Comparison of ENCODE assay signal across 28 cellular contexts in genomic region chr9:135163023-135163780, GRCh38.
"Had no signal": no experiment of that assay in that cellular context is flagged by ENCODE, and none has a peak within 500 bp of the region (broad histone marks: within the 10 kb centered on the region; RNA-seq: fewer than 3 reads in every experiment).

No MANE protein-coding gene starts in this region.

- ATAC-seq: natural killer cell; pancreas; right cardiac atrium; sciatic nerve; stimulated activated naive B cell treated with anti-CD40 and anti-IgM and Interleukin-4, amounts not matched to agents 10 μg/mL and 1 μg/mL and 100 μg/mL, for 72 hours; stimulated activated naive CD8-positive, alpha-beta T cell treated with anti-CD3 and anti-CD28 coated beads, Interleukin-15, Interleukin-2, amounts not matched to agents 100 U/mL and 50 U/mL, for 24 hours had no signal

- H3K9me3 ChIP-seq: left ventricle myocardium inferior, pancreas, prostate gland, stomach, testis, thyroid gland, transverse colon, upper lobe of left lung, vagina had no signal

- H3K4me1 ChIP-seq: left ventricle myocardium inferior, pancreas, prostate gland, stomach, thyroid gland, transverse colon, upper lobe of left lung, vagina had no signal

- H3K36me3 ChIP-seq: left ventricle myocardium inferior, neural progenitor cell, pancreas, prostate gland, stomach, thyroid gland, transverse colon, upper lobe of left lung, vagina had no signal

- FAIRE-seq: islet of Langerhans, pancreas had no signal

- DNase-seq: hypothalamus; immature natural killer cell; left ventricle myocardium inferior; mesendoderm; naive B cell; natural killer cell; nephron progenitor cell; retina; right cardiac atrium; stimulated activated CD4-positive, alpha-beta T cell treated with anti-CD3 and anti-CD28 coated beads, Interleukin-12 subunit alpha, Interleukin-12 subunit beta, amount 100 ng/mL, for 4 hours; stimulated activated CD4-positive, alpha-beta T cell treated with anti-CD3 and anti-CD28 coated beads, Interleukin-15, amount 100 ng/mL, for 24 hours; stimulated activated CD4-positive, alpha-beta T cell treated with anti-CD3 and anti-CD28 coated beads, Interleukin-2, amount 100 ng/mL, for 24 hours; stimulated activated CD4-positive, alpha-beta T cell treated with anti-CD3 and anti-CD28 coated beads, Interleukin-4, amount 100 ng/mL, for 1 hour; stimulated activated naive B cell treated with anti-CD40 and anti-IgM and Interleukin-4, amounts not matched to agents 10 μg/mL and 1 μg/mL and 100 μg/mL, for 72 hours; stimulated activated naive CD8-positive, alpha-beta T cell treated with anti-CD3 and anti-CD28 coated beads, Interleukin-15, Interleukin-2, amounts not matched to agents 100 U/mL and 50 U/mL, for 24 hours; stomach; testis; thyroid gland; transverse colon had no signal

- H3K27ac ChIP-seq: left ventricle myocardium inferior, neural progenitor cell, pancreas, prostate gland, skin epidermis, stomach, testis, thyroid gland, transverse colon, upper lobe of left lung, vagina had no signal

- H3K4me3 ChIP-seq: left ventricle myocardium inferior, lung, neural progenitor cell, pancreas, prostate gland, skin epidermis, stomach, testis, thyroid gland, transverse colon, upper lobe of left lung, vagina had no signal

- H3K27me3 ChIP-seq: pancreas, testis, thyroid gland, upper lobe of left lung, vagina had no signal

- H3K4me2 ChIP-seq: neural progenitor cell had no signal

- H2AFZ ChIP-seq: neural progenitor cell had no signal

- H3K9ac ChIP-seq: neural progenitor cell had no signal
